ENCODE assay signal across 25 cellular contexts in the genomic region with DNA sequence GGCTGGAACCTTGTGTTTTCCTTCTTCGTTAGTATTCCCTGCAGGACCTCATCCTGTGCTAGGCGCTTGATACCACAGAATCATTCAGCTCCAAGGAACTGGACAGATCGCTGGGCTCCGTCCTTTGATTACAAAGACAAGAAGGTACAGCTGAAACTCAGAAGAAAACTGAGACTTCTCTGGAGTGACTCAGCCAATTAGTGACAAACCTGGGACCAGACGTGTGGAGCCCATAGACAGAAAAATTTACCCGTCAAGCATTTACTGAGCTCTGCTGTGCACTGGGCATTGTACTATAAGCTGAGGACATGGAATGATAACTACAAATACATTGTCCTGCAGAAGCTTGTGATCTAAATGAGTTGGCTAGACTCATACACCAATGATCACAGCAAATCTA.
"Had no signal": no experiment of that assay in that cellular context is flagged by ENCODE, and none has a peak within 500 bp of the region (broad histone marks: within the 10 kb centered on the region; RNA-seq: fewer than 3 reads in every experiment).

No MANE protein-coding gene starts in this region.

- H3K36me3 ChIP-seq: ascending aorta, brain microvascular endothelial cell, cardiac muscle cell, WERI-Rb-1 had no signal

- H3K4me3 ChIP-seq: ascending aorta, cardiac muscle cell had no signal

- FAIRE-seq: colon had no signal

- H3K27ac ChIP-seq: ascending aorta, brain microvascular endothelial cell, cardiac muscle cell, WERI-Rb-1 had no signal

- H3K9me3 ChIP-seq: ascending aorta had no signal

- ATAC-seq: activated CD4-positive, alpha-beta T cell treated with anti-CD3 and anti-CD28 coated beads for 36 hours; activated CD8-positive, alpha-beta T cell treated with anti-CD3 and anti-CD28 coated beads, Interleukin-2, amount 10 ng/mL, durations not matched to agents 7 days and 5 days; activated naive CD4-positive, alpha-beta T cell treated with anti-CD3 and anti-CD28 coated beads, Interleukin-2, amount 50 U/mL, for 72 hours; activated naive CD8-positive, alpha-beta T cell treated with anti-CD3 and anti-CD28 coated beads, Interleukin-2, amount 50 U/mL, for 24 hours had no signal

- DNase-seq: activated CD4-positive, alpha-beta T cell treated with anti-CD3 and anti-CD28 coated beads for 36 hours; activated CD4-positive, alpha-beta T cell treated with anti-CD3 and anti-CD28 coated beads, Interleukin-2, amount 50 U/mL, for 1 hour; activated CD8-positive, alpha-beta memory T cell treated with anti-CD3 and anti-CD28 coated beads, Interleukin-2, amount 50 U/mL, for 48 hours; activated CD8-positive, alpha-beta T cell treated with anti-CD3 and anti-CD28 coated beads, Interleukin-2, amount 10 ng/mL, durations not matched to agents 7 days and 5 days; activated effector memory CD4-positive, alpha-beta T cell treated with anti-CD3 and anti-CD28 coated beads, Interleukin-2, amount 50 U/mL, for 16 hours; activated naive CD4-positive, alpha-beta T cell treated with Interleukin-2 at 50 U/mL for 16 hours; activated naive CD8-positive, alpha-beta T cell treated with anti-CD3 and anti-CD28 coated beads, Interleukin-2, amount 50 U/mL, for 24 hours; activated T-cell treated with anti-CD3 and anti-CD28 coated beads, Interleukin-2, amount 50 U/mL, for 1 hour; amniotic stem cell; brain microvascular endothelial cell; NCI-H1092 treated with DMSO at 0.1 percent for 48 hours; NCI-H1417 treated with DMSO at 0.1 percent for 48 hours; NCI-H1694; NCI-H2029 treated with DMSO at 0.1 percent for 48 hours; NCI-H345; NCI-H510A; NCI-H526 treated with DMSO at 0.1 percent for 48 hours; NCI-H82; SIG-M5; T-helper 1 cell; WERI-Rb-1 had no signal

- H3K27me3 ChIP-seq: ascending aorta, brain microvascular endothelial cell, cardiac muscle cell had no signal
